Comparison of ENCODE assay signal across 8 cellular contexts in the genomic region with DNA sequence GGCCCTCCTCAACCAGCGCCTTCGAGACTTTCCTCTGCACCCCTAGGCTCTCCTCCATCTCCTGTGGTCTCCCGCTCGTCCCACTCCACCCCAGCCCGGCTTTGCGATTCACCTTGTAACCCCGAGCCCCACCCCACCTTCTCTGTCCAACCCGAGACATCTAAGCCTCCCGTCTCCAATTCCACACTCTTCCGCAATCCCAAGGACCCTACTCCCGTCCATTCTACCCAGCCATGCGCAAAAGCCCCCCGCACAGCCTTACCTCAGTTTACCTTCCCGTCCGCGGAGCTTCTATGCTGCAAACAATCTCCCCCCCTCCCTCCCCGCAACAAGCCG. TPM values are rescaled to one million over a fixed set of nuclear protein-coding genes. Genes with fewer than 3 reads are reported as not detected.
A peak's percentile ranks its signal among the peaks of the same experiment; 100 is the strongest.
DNase-seq lines count a peak whose midpoint lies in the region; ATAC-seq, FAIRE-seq and TF ChIP-seq lines count a peak whose summit lies in the region.

No MANE protein-coding gene starts in this region.

- peak overlapping the region; percentile 96 for H3K4me2 ChIP-seq in HepG2 (ENCODE audit: low read depth, low read length)

- H3K36me3 ChIP-seq in ascending aorta = peaks cover 0 to 5% of the 10 kb centered on the region in 2 donors
- peaks cover 0 to 22% of the 10 kb centered on the region in 2 experiments; a peak in 4 of 5 replicates for H3K36me3 ChIP-seq in HepG2 (replicated peaks in 1 of 2; ENCODE audit: control insufficient read depth in 1 of 2, insufficient read depth in 2 of 2, low read length in 2 of 2)
- H3K36me3 ChIP-seq in transverse colon = peaks cover 0 to under 1% (median 0%) of the 10 kb centered on the region in 4 donors

- ATAC-seq in GM19395 (IDR thresholded peaks at IDR 0.05; ENCODE audit: unreplicated experiment) (peak; percentile 5), HG03095 (IDR thresholded peaks at IDR 0.05; ENCODE audit: unreplicated experiment) (peak; percentile 1), HepG2 (peak; percentile 11)

- H2AFZ ChIP-seq in HepG2 (ENCODE audit: low read length) = peak overlapping the region; percentile 96

- H3K27me3 ChIP-seq in ascending aorta = no peaks in the 10 kb centered on the region
- no peaks in the 10 kb centered on the region; a peak in 1 of 5 replicates for H3K27me3 ChIP-seq in HepG2 (ENCODE audit: control insufficient read depth in 1 of 2, insufficient read depth in 2 of 2, low read length in 2 of 2)
- no peaks in the 10 kb centered on the region for H3K27me3 ChIP-seq in transverse colon

- H3K4me1 ChIP-seq in ascending aorta (peaks cover 18 to 51% of the 10 kb centered on the region in 2 donors), HepG2 (ENCODE audit: insufficient read depth, low read length) (peaks cover 75% of the 10 kb centered on the region), transverse colon (peaks cover 38 to 52% (median 43%) of the 10 kb centered on the region in 4 donors)

- 2% methylated on average over 18 of the region's 18 CpGs for WGBS in HepG2 (ENCODE audit: low lambda C conversion rate)
- WGBS in transverse colon (ENCODE audit: low coverage in 1 of 2), 2 donors = 0 to 1% methylated on average over 12 to 18 of the region's 18 CpGs

- intact Hi-C loops in ascending aorta (cut with DNase I) (no loop called here), HepG2 (cut with micrococcal nuclease; ENCODE audit: unreplicated experiment) (loop anchor here (2.0 kb wide), 1 partner anchor 47 kb away; no protein-coding TSS in a partner anchor), transverse colon (cut with DNase I; ENCODE audit: low total_unique reads) (no loop called here)

- no peaks in the 10 kb centered on the region for H4K20me1 ChIP-seq in HepG2 (ENCODE audit: insufficient read depth, low read length)

- TF ChIP-seq EP300 in HepG2 (IDR thresholded peaks at IDR 0.05; ENCODE audit: low read depth in 2 of 2, low read length in 2 of 2) (no peak), HepG2 (CRISPR knock-in tag; IDR thresholded peaks at IDR 0.05; ENCODE audit: borderline replicate concordance) (0 out of 2 replicates have a peak, but pooled peaks have one; percentile 19), transverse colon (IDR thresholded peaks at IDR 0.05; ENCODE audit: low read depth) (no peak)

- DNase-seq in ascending aorta (ENCODE audit: low spot score in 2 of 2) = no peak
- DNase-seq in HepG2 (ENCODE audit: low spot score) = no peak
- DNase-seq in transverse colon = no peak
- DNase-seq in KG1 (lab: John Stamatoyannopoulos, UW) = no peak
- no peak for DNase-seq in NCI-H1092 (lab: John Stamatoyannopoulos, UW)
- DNase-seq in GM10266 (ENCODE audit: extremely low spot score) = no peak

- no TSS peak for BruUV-seq in HepG2 (replicated peaks; lab: Mats Ljungman, UMichigan)

- H3K27ac ChIP-seq in ascending aorta (peak overlapping the region; percentile 88 to 93), HepG2 (ENCODE audit: extremely low read length, insufficient read depth, low read length) (peak overlapping the region; percentile 99), transverse colon (peak overlapping the region; percentile 91 to 99 (median 95))

- H3K79me2 ChIP-seq in HepG2 (ENCODE audit: insufficient read depth, low read length) = peaks cover 37% of the 10 kb centered on the region

- TF ChIP-seq POLR2A in HepG2 (IDR thresholded peaks at IDR 0.05; ENCODE audit: insufficient read depth in 1 of 2, low read depth in 2 of 2, low read length in 2 of 2) (peak in 1 of 2 experiments; percentile 54; a peak in 2 of 4 replicates), transverse colon (IDR thresholded peaks at IDR 0.05) (no peak)

- H3K9ac ChIP-seq in HepG2 (ENCODE audit: insufficient read depth, low read depth, low read length) = peak overlapping the region; percentile 94

- CTCF ChIA-PET in HepG2 (lab: Yijun Ruan, JAX; ENCODE audit: low intra/inter-chr PET ratio, low total read pairs) = no interaction called here

- TF ChIP-seq RAD21 in HepG2 (CRISPR knock-in tag; IDR thresholded peaks at IDR 0.05) = no peak

- H3K4me3 ChIP-seq in ascending aorta = peak overlapping the region; percentile 80 to 90
- peak overlapping the region; percentile 71 to 92 (median 81) for H3K4me3 ChIP-seq in HepG2 (replicated peaks in 1 of 3; ENCODE audit: insufficient read depth in 1 of 3, low read depth in 2 of 3, low read length in 3 of 3)
- H3K4me3 ChIP-seq in transverse colon = peak overlapping the region; percentile 67 to 96 (median 78)

- no peak for FAIRE-seq in HepG2 (lab: Jason Lieb, UNC)

- in situ Hi-C loops in HepG2 (cut with HindIII; ENCODE audit: extremely low pct_ligation_motif_present, low pct_unique_long_range_greater_than_20kb) (no loop called here), transverse colon (cut with MboI; ENCODE audit: low pct_ligation_motif_present in 1 of 4, low pct_unique_long_range_greater_than_20kb in 1 of 4, low sequenced_read_pairs in 3 of 4) (no loop called here)

- H3K9me3 ChIP-seq in ascending aorta (no peaks in the 10 kb centered on the region), HepG2 (ENCODE audit: low read length) (no peaks in the 10 kb centered on the region), transverse colon (no peaks in the 10 kb centered on the region)

- TF ChIP-seq CTCF in ascending aorta (IDR thresholded peaks at IDR 0.05) = no peak
- TF ChIP-seq CTCF in HepG2 (CRISPR knock-in tag; IDR thresholded peaks at IDR 0.05) = no peak
- TF ChIP-seq CTCF in transverse colon (IDR thresholded peaks at IDR 0.05) = no peak
- TF ChIP-seq CTCF in GM10266 (IDR thresholded peaks at IDR 0.05; ENCODE audit: control insufficient read depth, insufficient read depth, low read depth, missing control alignments) = no peak

- POLR2A ChIA-PET in HepG2 (lab: Yijun Ruan, JAX) = interaction anchor here (0.9 to 5.6 kb wide), 7 partner anchors 13 to 80 kb away, joined by 3 to 108 read pairs (median 7); partner anchors contain the start of genes PGBD2, ZNF672 and ZNF692

RNA-seq across cellular contexts. Expression of gene SH3BP5L, which starts 0.2 kb away (rescaled TPM):
- total RNA-seq in ascending aorta (15.9 TPM), HepG2 (2016; rRNA removed; fragmentation: Illumina TruSeq; extraction: Trizol) (10.2 and 14.9 TPM in 2 replicates), transverse colon (10 to 100 TPM; 28.1 to 36.2 (median 31.4) TPM)
- total RNA-seq in HepG2 (2016; cell fraction: cytosol; rRNA removed; fragmentation: Illumina TruSeq; extraction: Trizol; ENCODE audit: low read depth) = 2.1 and 2.4 TPM in 2 replicates
- 10.1 and 14.6 TPM in 2 replicates for total RNA-seq in HepG2 (2016; cell fraction: insoluble cytoplasmic fraction; rRNA removed; fragmentation: Illumina TruSeq; extraction: Trizol)
- total RNA-seq in HepG2 (2016; cell fraction: membrane; rRNA removed; fragmentation: Illumina TruSeq; extraction: Trizol) = 6.4 and 6.5 TPM in 2 replicates
- total RNA-seq in HepG2 (2016; cell fraction: nucleus; rRNA removed; fragmentation: Illumina TruSeq; extraction: Trizol) = 11.2 and 11.7 TPM in 2 replicates
- 10.3 and 12.3 TPM in 2 replicates for polyA plus RNA-seq in HepG2 (2011; rRNA removed)
- polyA plus RNA-seq in HepG2 (2011; cell fraction: cytosol; rRNA removed) = 9.8 and 12.1 TPM in 2 replicates
- polyA plus RNA-seq in HepG2 (2011; cell fraction: nucleus; rRNA removed) = 27.6 and 28.0 TPM in 2 replicates
- 6.7 and 9.1 TPM in 2 replicates for polyA plus RNA-seq in HepG2 (2012)
- 1.3 and 1.8 TPM in 2 replicates for polyA plus RNA-seq in HepG2 (2016; cell fraction: cytosol; fragmentation: Illumina TruSeq; extraction: Trizol; ENCODE audit: low read depth)
- polyA plus RNA-seq in HepG2 (2016; cell fraction: insoluble cytoplasmic fraction; fragmentation: Illumina TruSeq; extraction: Trizol; ENCODE audit: low read depth) = 7.7 and 9.1 TPM in 2 replicates
- polyA plus RNA-seq in HepG2 (2016; cell fraction: membrane; fragmentation: Illumina TruSeq; extraction: Trizol; ENCODE audit: low read depth) = 3.6 and 3.7 TPM in 2 replicates
- polyA plus RNA-seq in HepG2 (2016; cell fraction: nucleus; fragmentation: Illumina TruSeq; extraction: Trizol; ENCODE audit: insufficient read depth, low read depth) = 14.2 and 14.7 TPM in 2 replicates
- polyA minus RNA-seq in HepG2 (2011; rRNA and poly(A)+ RNA removed; ENCODE audit: low replicate concordance) = 18.7 and 35.4 TPM in 2 replicates
- 4.0 and 5.7 TPM in 2 replicates for polyA minus RNA-seq in HepG2 (2011; cell fraction: cytosol; rRNA and poly(A)+ RNA removed)
- polyA minus RNA-seq in HepG2 (2011; cell fraction: nucleus; rRNA and poly(A)+ RNA removed) = 19.3 and 23.9 TPM in 2 replicates

RNA-seq across cellular contexts. Expression of gene ZNF672, which starts 12.5 kb away (rescaled TPM):
- total RNA-seq in ascending aorta (30.9 TPM), HepG2 (2016; rRNA removed; fragmentation: Illumina TruSeq; extraction: Trizol) (16.8 and 17.2 TPM in 2 replicates), transverse colon (10 to 100 TPM; 34.8 to 53.1 (median 44.7) TPM)
- total RNA-seq in HepG2 (2016; cell fraction: cytosol; rRNA removed; fragmentation: Illumina TruSeq; extraction: Trizol; ENCODE audit: low read depth) = 3.1 and 4.0 TPM in 2 replicates
- 14.8 and 16.9 TPM in 2 replicates for total RNA-seq in HepG2 (2016; cell fraction: insoluble cytoplasmic fraction; rRNA removed; fragmentation: Illumina TruSeq; extraction: Trizol)
- 10.2 and 12.7 TPM in 2 replicates for total RNA-seq in HepG2 (2016; cell fraction: membrane; rRNA removed; fragmentation: Illumina TruSeq; extraction: Trizol)
- total RNA-seq in HepG2 (2016; cell fraction: nucleus; rRNA removed; fragmentation: Illumina TruSeq; extraction: Trizol) = 9.1 and 12.7 TPM in 2 replicates
- polyA plus RNA-seq in HepG2 (2011; rRNA removed) = 22.9 and 25.1 TPM in 2 replicates
- 24.3 and 29.1 TPM in 2 replicates for polyA plus RNA-seq in HepG2 (2011; cell fraction: cytosol; rRNA removed)
- 35.0 and 36.6 TPM in 2 replicates for polyA plus RNA-seq in HepG2 (2011; cell fraction: nucleus; rRNA removed)
- polyA plus RNA-seq in HepG2 (2012) = 9.7 and 13.0 TPM in 2 replicates
- 1.9 and 2.9 TPM in 2 replicates for polyA plus RNA-seq in HepG2 (2016; cell fraction: cytosol; fragmentation: Illumina TruSeq; extraction: Trizol; ENCODE audit: low read depth)
- polyA plus RNA-seq in HepG2 (2016; cell fraction: insoluble cytoplasmic fraction; fragmentation: Illumina TruSeq; extraction: Trizol; ENCODE audit: low read depth) = 14.5 TPM in 2 replicates
- 6.4 and 6.5 TPM in 2 replicates for polyA plus RNA-seq in HepG2 (2016; cell fraction: membrane; fragmentation: Illumina TruSeq; extraction: Trizol; ENCODE audit: low read depth)
- 14.3 and 15.1 TPM in 2 replicates for polyA plus RNA-seq in HepG2 (2016; cell fraction: nucleus; fragmentation: Illumina TruSeq; extraction: Trizol; ENCODE audit: insufficient read depth, low read depth)
- polyA minus RNA-seq in HepG2 (2011; rRNA and poly(A)+ RNA removed; ENCODE audit: low replicate concordance) = 49.0 and 55.7 TPM in 2 replicates
- 15.0 and 15.7 TPM in 2 replicates for polyA minus RNA-seq in HepG2 (2011; cell fraction: cytosol; rRNA and poly(A)+ RNA removed)
- 22.0 and 24.1 TPM in 2 replicates for polyA minus RNA-seq in HepG2 (2011; cell fraction: nucleus; rRNA and poly(A)+ RNA removed)

RNA-seq across cellular contexts. Expression of gene ZNF692, which starts 33.3 kb away (rescaled TPM):
- total RNA-seq in ascending aorta (13.8 TPM), HepG2 (2016; rRNA removed; fragmentation: Illumina TruSeq; extraction: Trizol) (6.2 and 27.3 TPM in 2 replicates), transverse colon (100 to 1,000 TPM in 1 of 4 donors, 10 to 100 TPM in 3; 41.8 to 100 (median 64.6) TPM)
- total RNA-seq in HepG2 (2016; cell fraction: cytosol; rRNA removed; fragmentation: Illumina TruSeq; extraction: Trizol; ENCODE audit: low read depth) = 6.1 and 6.8 TPM in 2 replicates
- 6.3 and 26.1 TPM in 2 replicates for total RNA-seq in HepG2 (2016; cell fraction: insoluble cytoplasmic fraction; rRNA removed; fragmentation: Illumina TruSeq; extraction: Trizol)
- total RNA-seq in HepG2 (2016; cell fraction: membrane; rRNA removed; fragmentation: Illumina TruSeq; extraction: Trizol) = 6.5 and 7.6 TPM in 2 replicates
- total RNA-seq in HepG2 (2016; cell fraction: nucleus; rRNA removed; fragmentation: Illumina TruSeq; extraction: Trizol) = 39.9 and 46.9 TPM in 2 replicates
- polyA plus RNA-seq in HepG2 (2011; rRNA removed) = 45.8 and 56.0 TPM in 2 replicates
- polyA plus RNA-seq in HepG2 (2011; cell fraction: cytosol; rRNA removed) = 11.1 and 18.9 TPM in 2 replicates
- polyA plus RNA-seq in HepG2 (2011; cell fraction: nucleus; rRNA removed) = 493 and 513 TPM in 2 replicates
- 24.8 and 36.0 TPM in 2 replicates for polyA plus RNA-seq in HepG2 (2012)
- polyA plus RNA-seq in HepG2 (2016; cell fraction: cytosol; fragmentation: Illumina TruSeq; extraction: Trizol; ENCODE audit: low read depth) = 4.2 and 5.0 TPM in 2 replicates
- polyA plus RNA-seq in HepG2 (2016; cell fraction: insoluble cytoplasmic fraction; fragmentation: Illumina TruSeq; extraction: Trizol; ENCODE audit: low read depth) = 6.8 and 9.0 TPM in 2 replicates
- polyA plus RNA-seq in HepG2 (2016; cell fraction: membrane; fragmentation: Illumina TruSeq; extraction: Trizol; ENCODE audit: low read depth) = 6.7 and 6.9 TPM in 2 replicates
- polyA plus RNA-seq in HepG2 (2016; cell fraction: nucleus; fragmentation: Illumina TruSeq; extraction: Trizol; ENCODE audit: insufficient read depth, low read depth) = 133 and 150 TPM in 2 replicates
- polyA minus RNA-seq in HepG2 (2011; rRNA and poly(A)+ RNA removed; ENCODE audit: low replicate concordance) = 15.3 and 41.9 TPM in 2 replicates
- 3.1 and 3.3 TPM in 2 replicates for polyA minus RNA-seq in HepG2 (2011; cell fraction: cytosol; rRNA and poly(A)+ RNA removed)
- 33.8 and 34.6 TPM in 2 replicates for polyA minus RNA-seq in HepG2 (2011; cell fraction: nucleus; rRNA and poly(A)+ RNA removed)
